Comparison of ENCODE assay signal across 12 cellular contexts in genomic region chr5:61290815-61291214, GRCh38. TPM values are rescaled to one million over a fixed set of nuclear protein-coding genes. Genes with fewer than 3 reads are reported as not detected.
A peak's percentile ranks its signal among the peaks of the same experiment; 100 is the strongest.
DNase-seq lines count a peak whose midpoint lies in the region; ATAC-seq, FAIRE-seq and TF ChIP-seq lines count a peak whose summit lies in the region.
"Had no signal": no experiment of that assay in that cellular context is flagged by ENCODE, and none has a peak within 500 bp of the region (broad histone marks: within the 10 kb centered on the region; RNA-seq: fewer than 3 reads in every experiment).

No MANE protein-coding gene starts in this region.

- peak overlapping the region; percentile 64 for H2AFZ ChIP-seq in neuronal stem cell (ENCODE audit: low read length)

- intact Hi-C loops in esophagus squamous epithelium (cut with DNase I), result no loop called here

- H3K14ac ChIP-seq in neuronal stem cell (ENCODE audit: low read length), result no peak overlapping the region

- no peak overlapping the region for H2BK120ac ChIP-seq in neuronal stem cell (ENCODE audit: low read depth, low read length)

- H3K4me3 ChIP-seq in esophagus squamous epithelium (no peak overlapping the region), neuronal stem cell (ENCODE audit: low read length in 2 of 2) (no peak overlapping the region)

- H2BK12ac ChIP-seq in neuronal stem cell (ENCODE audit: low read length), result no peak overlapping the region

- H3K9me3 ChIP-seq in esophagus squamous epithelium, result no peaks in the 10 kb centered on the region
- peaks cover 0 to 3% of the 10 kb centered on the region in 2 donors for H3K9me3 ChIP-seq in neuronal stem cell (replicated peaks in 1 of 2; ENCODE audit: control insufficient read depth in 2 of 2, insufficient read depth in 1 of 2, low read depth in 1 of 2, low read length in 2 of 2)

- peaks cover 7 to 59% (median 10%) of the 10 kb centered on the region in 3 donors for H3K4me1 ChIP-seq in esophagus squamous epithelium
- peaks cover 16 to 24% of the 10 kb centered on the region in 2 donors for H3K4me1 ChIP-seq in neuronal stem cell (ENCODE audit: control insufficient read depth in 2 of 2, insufficient read depth in 1 of 2, low read depth in 1 of 2, low read length in 2 of 2)

- no peak for TF ChIP-seq CTCF in esophagus squamous epithelium (IDR thresholded peaks at IDR 0.05)

- no peak overlapping the region for H4K8ac ChIP-seq in neuronal stem cell (ENCODE audit: low read depth, low read length)

- no peak overlapping the region for H3K4me2 ChIP-seq in neuronal stem cell (ENCODE audit: insufficient read depth, low read length, poor library complexity, severe bottlenecking)

- H3K79me1 ChIP-seq in neuronal stem cell (ENCODE audit: low read depth, low read length), result no peaks in the 10 kb centered on the region

- peak overlapping the region; percentile 48 to 76 (median 72) for H3K27ac ChIP-seq in esophagus squamous epithelium
- no peak overlapping the region for H3K27ac ChIP-seq in neuronal stem cell (replicated peaks; ENCODE audit: low read length)

- no peak overlapping the region for H3K9ac ChIP-seq in neuronal stem cell (ENCODE audit: low read depth, low read length, poor library complexity)

- no peak overlapping the region for H4K91ac ChIP-seq in neuronal stem cell (ENCODE audit: low read depth, low read length, poor library complexity)

- no peak overlapping the region for H2BK15ac ChIP-seq in neuronal stem cell (ENCODE audit: low read length)

- no peak overlapping the region for H2BK5ac ChIP-seq in neuronal stem cell (ENCODE audit: low read length)

- H2AK5ac ChIP-seq in neuronal stem cell (ENCODE audit: low read depth, low read length), result no peak overlapping the region

- no peaks in the 10 kb centered on the region for H3K36me3 ChIP-seq in esophagus squamous epithelium
- no peaks in the 10 kb centered on the region for H3K36me3 ChIP-seq in neuronal stem cell (replicated peaks in 1 of 2; ENCODE audit: control insufficient read depth in 2 of 2, insufficient read depth in 2 of 2, low read length in 2 of 2)

- no peak overlapping the region for H3K18ac ChIP-seq in neuronal stem cell (ENCODE audit: low read length)

- 11 to 20% methylated on average over 3 of the region's 3 CpGs for WGBS in esophagus squamous epithelium, 2 donors
- WGBS in neuronal stem cell (ENCODE audit: extremely low coverage in 2 of 2, insufficient read length in 2 of 2, insufficient replicate concordance in 1 of 2), 2 donors, result no CpG with 5 or more reads among the region's 3 CpGs

- DNase-seq in DMS53 treated with DMSO at 0.1 percent for 48 hours (lab: John Stamatoyannopoulos, UW; ENCODE audit: unreplicated experiment) (peak; percentile 83), NCI-H748 treated with DMSO at 0.1 percent for 48 hours (lab: John Stamatoyannopoulos, UW) (peak; percentile 72), esophagus squamous epithelium (lab: John Stamatoyannopoulos, UW) (no peak), neuronal stem cell (ENCODE audit: low spot score) (no peak), HTR-8/SVneo (ENCODE audit: insufficient read length, low spot score) (no peak)
- no peak for DNase-seq in stimulated activated CD4-positive, alpha-beta T cell treated with anti-CD3 and anti-CD28 coated beads, Interleukin-2, amount 100 ng/mL, for 48 hours
- no peak for DNase-seq in stimulated activated CD4-positive, alpha-beta T cell treated with anti-CD3 and anti-CD28 coated beads, Interleukin-12 subunit alpha, Interleukin-12 subunit beta, amount 100 ng/mL, for 4 hours
- DNase-seq: activated CD4-positive, alpha-beta memory T cell treated with anti-CD3 and anti-CD28 coated beads, Interleukin-2, amount 10 ng/mL, durations not matched to agents 7 days and 5 days; amniotic stem cell; NCI-H2171; stimulated activated naive CD4-positive, alpha-beta T cell had no signal

- H3K27me3 ChIP-seq in esophagus squamous epithelium (no peaks in the 10 kb centered on the region), neuronal stem cell (ENCODE audit: control insufficient read depth in 3 of 3, insufficient read depth in 3 of 3, low read depth in 1 of 3, low read length in 3 of 3) (no peaks in the 10 kb centered on the region)

- FAIRE-seq in HTR-8/SVneo (lab: Jason Lieb, UNC), result no peak

- H3K23ac ChIP-seq in neuronal stem cell (ENCODE audit: low read depth, low read length, poor library complexity), result no peak overlapping the region

- H3K4ac ChIP-seq in neuronal stem cell (ENCODE audit: low read length), result no peak overlapping the region

- TF ChIP-seq POLR2A in esophagus squamous epithelium (IDR thresholded peaks at IDR 0.05), result no peak

- ATAC-seq in HG02588 (IDR thresholded peaks at IDR 0.05; ENCODE audit: unreplicated experiment), result no peak

RNA-seq across cellular contexts. Expression of gene ZSWIM6, which starts 41.2 kb away (rescaled TPM):
- total RNA-seq in esophagus squamous epithelium, result 10 to 100 TPM in 2 of 4 donors, 1 to 10 TPM in 2; 6.4 to 12.4 (median 8.8) TPM
- polyA plus RNA-seq in neuronal stem cell (2013, experiment 1 of 2), result 24.2 TPM
- 25.4 TPM for polyA plus RNA-seq in neuronal stem cell (2013, experiment 2 of 2)

Comparison
In these comparisons a context has a peak if more than half of its experiments do, and no peak if none do; other contexts are left out.
1. DNase-seq: peak in DMS53 treated with DMSO at 0.1 percent for 48 hours (single experiment) and NCI-H748 treated with DMSO at 0.1 percent for 48 hours (single experiment); none in esophagus squamous epithelium (single experiment), neuronal stem cell (single experiment), HTR-8/SVneo (single experiment), stimulated activated CD4-positive, alpha-beta T cell treated with anti-CD3 and anti-CD28 coated beads, Interleukin-2, amount 100 ng/mL, for 48 hours (0 of 2) and stimulated activated CD4-positive, alpha-beta T cell treated with anti-CD3 and anti-CD28 coated beads, Interleukin-12 subunit alpha, Interleukin-12 subunit beta, amount 100 ng/mL, for 4 hours (single experiment).